Comparison of ENCODE assay signal across 24 cellular contexts in the genomic region with DNA sequence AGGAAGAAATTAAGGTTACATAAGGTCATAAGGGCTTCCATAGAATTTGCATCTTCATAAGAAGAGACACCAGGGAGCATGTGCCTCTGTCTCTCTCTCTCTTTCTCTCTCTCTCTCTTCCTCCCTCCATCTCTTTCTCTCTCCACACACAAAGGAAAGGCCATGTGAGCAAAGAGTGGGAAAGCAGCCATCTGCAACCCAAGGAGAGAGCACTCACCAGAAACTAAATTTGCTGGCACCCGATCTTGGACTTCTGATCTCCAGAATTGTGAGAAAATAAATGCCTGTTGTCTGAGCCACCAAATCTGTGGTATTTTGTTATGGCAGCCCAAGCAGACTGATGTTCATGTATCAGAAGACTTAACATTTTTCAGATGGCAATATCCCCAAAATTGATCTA. TPM values are rescaled to one million over a fixed set of nuclear protein-coding genes. Genes with fewer than 3 reads are reported as not detected.
"Had no signal": no experiment of that assay in that cellular context is flagged by ENCODE, and none has a peak within 500 bp of the region (broad histone marks: within the 10 kb centered on the region; RNA-seq: fewer than 3 reads in every experiment).

No MANE protein-coding gene starts in this region.

- ATAC-seq: HepG2 had no signal

- DNase-seq: IMR-90, Karpas-422, KG1, MG63, NCI-H1092, NCI-H1105 treated with DMSO at 0.1 percent for 48 hours, NCI-H1417 treated with DMSO at 0.1 percent for 48 hours, NCI-H146, NCI-H1694 treated with DMSO at 0.1 percent for 48 hours, NCI-H1930, NCI-H2081, NCI-H2107, NCI-H2227 treated with DMSO at 0.1 percent for 48 hours, NCI-H524 treated with DMSO at 0.1 percent for 48 hours, NCI-H69, NCI-H774, Right ventricle myocardium superior, RPMI8226, SIG-M5, SW 1271 had no signal

RNA-seq across cellular contexts. Expression of a gene that starts 6.4 kb away (rescaled TPM):
- total RNA-seq: HepG2, HT1080, IMR-90, NCI-H460, Right ventricle myocardium superior, SJSA1 had no signal

RNA-seq across cellular contexts. Expression of a gene that starts 10.8 kb away (rescaled TPM):
- total RNA-seq: HT1080, IMR-90, NCI-H460, Right ventricle myocardium superior, SJSA1 had no signal

RNA-seq across cellular contexts. Expression of a gene that starts 21.2 kb away (rescaled TPM):
- total RNA-seq: HepG2, HT1080, IMR-90, NCI-H460, Right ventricle myocardium superior, SJSA1 had no signal

RNA-seq across cellular contexts. Expression of a gene that starts 23.7 kb away (rescaled TPM):
- total RNA-seq: HepG2, HT1080, IMR-90, NCI-H460, Right ventricle myocardium superior, SJSA1 had no signal

RNA-seq across cellular contexts. Expression of a gene that starts 31.9 kb away (rescaled TPM):
- total RNA-seq: HepG2, HT1080, IMR-90, NCI-H460, Right ventricle myocardium superior, SJSA1 had no signal
